Comparison of ENCODE assay signal across 12 cellular contexts in genomic region chr1:91864017-91864700, GRCh38. TPM values are rescaled to one million over a fixed set of nuclear protein-coding genes. Genes with fewer than 3 reads are reported as not detected.
A peak's percentile ranks its signal among the peaks of the same experiment; 100 is the strongest.
DNase-seq lines count a peak whose midpoint lies in the region; ATAC-seq and TF ChIP-seq lines count a peak whose summit lies in the region.
"Had no signal": no experiment of that assay in that cellular context is flagged by ENCODE, and none has a peak within 500 bp of the region (broad histone marks: within the 10 kb centered on the region; RNA-seq: fewer than 3 reads in every experiment).

No MANE protein-coding gene starts in this region.

- no peak for TF ChIP-seq CTCF in left ventricle myocardium inferior (IDR thresholded peaks at IDR 0.05; ENCODE audit: borderline replicate concordance)
- TF ChIP-seq CTCF in type B pancreatic cell (conservative IDR thresholded peaks at IDR 0.05): no peak
- no peak for TF ChIP-seq CTCF in endothelial cell (IDR thresholded peaks at IDR 0.05; ENCODE audit: unreplicated experiment)

- H3K4me3 Mint-ChIP-seq in type B pancreatic cell: peak overlapping the region; percentile 29
- no peak overlapping the region for H3K4me3 Mint-ChIP-seq in endothelial cell (ENCODE audit: unreplicated experiment)
- H3K4me3 Mint-ChIP-seq: T-helper 1 cell treated with Interleukin-12 subunit alpha and Interleukin-12 subunit beta and Interleukin-4 antibody, amounts not matched to agents 30 μg/mL and 1 μg/mL, for 36 hours had no signal

- H3K4me1 ChIP-seq in adipocyte (ENCODE audit: control insufficient read depth, insufficient read depth, low read length) (peaks cover 44% of the 10 kb centered on the region), left ventricle myocardium inferior (peaks cover 58% of the 10 kb centered on the region)

- peak overlapping the region; percentile 44 for H3K27ac ChIP-seq in left ventricle myocardium inferior (replicated peaks)

- peak overlapping the region; percentile 69 for H3K4me3 ChIP-seq in adipocyte (ENCODE audit: low read length)
- H3K4me3 ChIP-seq in left ventricle myocardium inferior: no peak overlapping the region

- H3K4me1 Mint-ChIP-seq in type B pancreatic cell (ENCODE audit: unreplicated experiment) (peaks cover 26% of the 10 kb centered on the region), endothelial cell (ENCODE audit: unreplicated experiment) (no peaks in the 10 kb centered on the region)

- H3K27ac Mint-ChIP-seq in type B pancreatic cell (no peak overlapping the region), endothelial cell (ENCODE audit: unreplicated experiment) (no peak overlapping the region)
- H3K27ac Mint-ChIP-seq: T-helper 1 cell treated with Interleukin-12 subunit alpha and Interleukin-12 subunit beta and Interleukin-4 antibody, amounts not matched to agents 30 μg/mL and 1 μg/mL, for 36 hours had no signal

- H3K36me3 ChIP-seq in adipocyte (ENCODE audit: control insufficient read depth, insufficient read depth, low read length, severe bottlenecking) (peaks cover 19% of the 10 kb centered on the region), left ventricle myocardium inferior (peaks cover 15% of the 10 kb centered on the region)

- H3K9me3 Mint-ChIP-seq in type B pancreatic cell (no peaks in the 10 kb centered on the region), endothelial cell (ENCODE audit: unreplicated experiment) (no peaks in the 10 kb centered on the region)
- H3K9me3 Mint-ChIP-seq: T-helper 1 cell treated with Interleukin-12 subunit alpha and Interleukin-12 subunit beta and Interleukin-4 antibody, amounts not matched to agents 30 μg/mL and 1 μg/mL, for 36 hours had no signal

- no peaks in the 10 kb centered on the region for H3K27me3 ChIP-seq in adipocyte (replicated peaks; ENCODE audit: control insufficient read depth, insufficient read depth, low read length)
- no peaks in the 10 kb centered on the region for H3K27me3 ChIP-seq in left ventricle myocardium inferior (ENCODE audit: low read depth)

- peaks cover 6% of the 10 kb centered on the region for H3K36me3 Mint-ChIP-seq in type B pancreatic cell
- H3K36me3 Mint-ChIP-seq in endothelial cell (ENCODE audit: low read depth, unreplicated experiment): peaks cover 7% of the 10 kb centered on the region

- no peak for ATAC-seq in HG02759 (IDR thresholded peaks at IDR 0.05; ENCODE audit: unreplicated experiment)

- no peaks in the 10 kb centered on the region for H3K27me3 Mint-ChIP-seq in type B pancreatic cell
- no peaks in the 10 kb centered on the region for H3K27me3 Mint-ChIP-seq in endothelial cell (ENCODE audit: unreplicated experiment)

- H3K9me3 ChIP-seq in adipocyte (ENCODE audit: control insufficient read depth, low read length) (no peaks in the 10 kb centered on the region), left ventricle myocardium inferior (replicated peaks) (no peaks in the 10 kb centered on the region)

- DNase-seq in NCI-H146 (lab: John Stamatoyannopoulos, UW) (peak; percentile 11), NCI-H146 treated with DMSO at 0.1 percent for 48 hours (lab: John Stamatoyannopoulos, UW; ENCODE audit: unreplicated experiment) (no peak), adipocyte (ENCODE audit: low read depth) (peak; percentile 51), left ventricle myocardium inferior (no peak), type B pancreatic cell (ENCODE audit: extremely low spot score, unreplicated experiment) (no peak), endothelial cell (ENCODE audit: low spot score) (no peak)
- DNase-seq in stimulated activated CD4-positive, alpha-beta T cell treated with anti-CD3 and anti-CD28 coated beads, Interleukin-2, amount 100 ng/mL, for 48 hours: no peak
- DNase-seq: 8988T; effector CD8-positive, alpha-beta T cell; NCI-H1417 treated with DMSO at 0.1 percent for 48 hours had no signal

- peak overlapping the region; percentile 43 for H3K9ac ChIP-seq in adipocyte (ENCODE audit: low read length)

- intact Hi-C loops in left ventricle myocardium inferior (cut with micrococcal nuclease): no loop called here

RNA-seq across cellular contexts. Expression of gene TGFBR3, which starts 21.8 kb away (rescaled TPM):
- total RNA-seq in left ventricle myocardium inferior: 24.6 TPM
- 22.2 and 33.5 TPM in 2 replicates for total RNA-seq in type B pancreatic cell (ENCODE audit: low replicate concordance)
- 39.2 TPM for total RNA-seq in endothelial cell (ENCODE audit: unreplicated experiment)

Comparison
In these comparisons a context has a peak if more than half of its experiments do, and no peak if none do; other contexts are left out.
1. DNase-seq: peak in NCI-H146 (single experiment) and adipocyte (single experiment); none in NCI-H146 treated with DMSO at 0.1 percent for 48 hours (single experiment), left ventricle myocardium inferior (single experiment), type B pancreatic cell (single experiment), endothelial cell (single experiment) and stimulated activated CD4-positive, alpha-beta T cell treated with anti-CD3 and anti-CD28 coated beads, Interleukin-2, amount 100 ng/mL, for 48 hours (0 of 2).